2 cellular contexts compared by ENCODE assay signal in the genomic region with DNA sequence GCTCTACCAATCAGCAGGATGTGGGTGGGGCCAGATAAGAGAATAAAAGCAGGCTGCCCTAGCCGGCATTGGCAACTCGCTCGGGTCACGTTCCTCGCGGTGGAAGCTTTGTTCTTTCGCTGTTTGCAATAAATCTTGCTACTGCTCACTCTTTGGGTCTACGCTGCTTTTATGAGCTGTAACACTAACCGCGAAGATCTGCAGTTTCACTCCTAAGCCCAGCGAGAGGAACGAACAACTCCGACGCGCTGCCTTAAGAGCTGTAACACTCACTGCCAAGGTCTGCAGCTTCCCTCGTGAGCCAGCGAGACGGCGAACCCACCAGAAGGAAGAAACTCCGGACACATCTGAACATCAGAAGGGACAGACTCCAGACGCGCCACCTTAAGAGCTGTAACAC. TPM values are rescaled to one million over a fixed set of nuclear protein-coding genes. Genes with fewer than 3 reads are reported as not detected.
"Had no signal": no experiment of that assay in that cellular context is flagged by ENCODE, and none has a peak within 500 bp of the region (broad histone marks: within the 10 kb centered on the region; RNA-seq: fewer than 3 reads in every experiment).

No MANE protein-coding gene starts in this region.

RNA-seq across cellular contexts. Expression of a gene that starts 12.7 kb away (rescaled TPM):
- total RNA-seq: gastroesophageal sphincter, thoracic aorta had no signal
